ENCODE assay signal across 10 cellular contexts in the genomic region with DNA sequence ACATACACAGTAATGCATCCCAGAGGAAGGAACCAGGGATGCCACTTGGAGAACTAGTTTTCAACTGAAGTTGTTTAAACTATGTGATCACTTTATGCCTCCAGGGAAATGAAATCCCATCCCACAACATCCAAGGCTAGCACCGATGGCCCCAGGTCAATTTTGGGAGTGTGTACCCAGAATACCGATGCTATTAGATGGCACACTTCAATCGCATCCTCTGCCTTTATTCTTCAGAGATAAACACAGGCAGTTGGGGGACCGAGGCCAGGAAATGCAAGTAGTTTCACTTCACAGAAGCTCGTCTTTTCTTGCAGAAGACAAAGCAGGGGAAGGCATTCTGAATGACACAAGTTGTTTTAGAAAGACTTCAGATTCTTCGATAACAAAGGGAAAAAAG. TPM values are rescaled to one million over a fixed set of nuclear protein-coding genes. Genes with fewer than 3 reads are reported as not detected.
DNase-seq lines count a peak whose midpoint lies in the region; FAIRE-seq and TF ChIP-seq lines count a peak whose summit lies in the region.
"Had no signal": no experiment of that assay in that cellular context is flagged by ENCODE, and none has a peak within 500 bp of the region (broad histone marks: within the 10 kb centered on the region; RNA-seq: fewer than 3 reads in every experiment).

No MANE protein-coding gene starts in this region.

- H3K79me2 ChIP-seq in fibroblast of lung (ENCODE audit: control insufficient read depth, insufficient read depth, low read length), result peaks cover 96% of the 10 kb centered on the region

- no peaks in the 10 kb centered on the region for H3K36me3 ChIP-seq in fibroblast of lung (ENCODE audit: control insufficient read depth, insufficient read depth, low read length)
- H3K36me3 ChIP-seq: neutrophil had no signal

- H3K9ac ChIP-seq in fibroblast of lung (ENCODE audit: insufficient read depth, low read length), result no peak overlapping the region

- peaks cover 23% of the 10 kb centered on the region for H3K4me1 Mint-ChIP-seq in progenitor cell of endocrine pancreas (ENCODE audit: low read depth)

- peak overlapping the region; percentile 53 for H3K27ac ChIP-seq in fibroblast of lung (ENCODE audit: insufficient read depth, low read length)
- no peak overlapping the region for H3K27ac ChIP-seq in coronary artery
- H3K27ac ChIP-seq: neutrophil had no signal

- peak overlapping the region; percentile 76 for H3K4me2 ChIP-seq in fibroblast of lung (ENCODE audit: extremely low read depth, insufficient read depth, low read length)

- H3K4me3 ChIP-seq in fibroblast of lung (replicated peaks in 1 of 4; ENCODE audit: control extremely low read depth in 1 of 4, insufficient read depth in 1 of 4, low read depth in 3 of 4, low read length in 4 of 4), result peak overlapping the region in 3 of 4 experiments; percentile 21 to 37 (median 22)
- H3K4me3 ChIP-seq in coronary artery, result no peak overlapping the region

- peak; percentile 92 for FAIRE-seq in GM19239 (lab: Jason Lieb, UNC)

- peaks cover 7% of the 10 kb centered on the region for H3K4me1 ChIP-seq in fibroblast of lung (ENCODE audit: control insufficient read depth, extremely low read depth, insufficient read depth, low read length)

- H3K9me3 ChIP-seq in fibroblast of lung (ENCODE audit: control insufficient read depth, insufficient read depth, low read depth, low read length), result no peaks in the 10 kb centered on the region
- H3K9me3 ChIP-seq: neutrophil had no signal

- H3K9me3 Mint-ChIP-seq in progenitor cell of endocrine pancreas (ENCODE audit: low read depth), result no peaks in the 10 kb centered on the region

- no peaks in the 10 kb centered on the region for H3K27me3 ChIP-seq in fibroblast of lung (ENCODE audit: control insufficient read depth, insufficient read depth, low read length)
- H3K27me3 ChIP-seq: neutrophil had no signal

- H4K20me1 ChIP-seq in fibroblast of lung (ENCODE audit: control insufficient read depth, extremely low read depth, insufficient read depth, low read length), result no peaks in the 10 kb centered on the region

- H3K4me3 Mint-ChIP-seq in progenitor cell of endocrine pancreas (ENCODE audit: low read depth), result no peak overlapping the region

- peak; percentile 16 for DNase-seq in AG20443 (ENCODE audit: low spot score)
- no peak for DNase-seq in GM19239 (ENCODE audit: insufficient read length, low spot score)
- peak; percentile 41 for DNase-seq in T-helper 22 cell (ENCODE audit: low read depth)
- no peak for DNase-seq in fibroblast of lung (ENCODE audit: low read depth in 2 of 2)
- DNase-seq in AG08396 (ENCODE audit: low spot score), result no peak
- DNase-seq in coronary artery (ENCODE audit: low spot score), result no peak
- DNase-seq in DMS114 treated with DMSO at 0.1 percent for 48 hours (lab: John Stamatoyannopoulos, UW; ENCODE audit: unreplicated experiment), result no peak
- DNase-seq in progenitor cell of endocrine pancreas (ENCODE audit: low spot score, unreplicated experiment), result no peak
- DNase-seq: NCI-H187 treated with DMSO at 0.1 percent for 48 hours had no signal

- H3K27me3 Mint-ChIP-seq in progenitor cell of endocrine pancreas, result no peaks in the 10 kb centered on the region

- peaks cover 4% of the 10 kb centered on the region for H3K36me3 Mint-ChIP-seq in progenitor cell of endocrine pancreas (ENCODE audit: insufficient read depth)

- H3K27ac Mint-ChIP-seq in progenitor cell of endocrine pancreas, result no peak overlapping the region

- H2AFZ ChIP-seq in fibroblast of lung (ENCODE audit: low read length), result no peak overlapping the region

- no peak for TF ChIP-seq CTCF in fibroblast of lung (conservative IDR thresholded peaks at IDR 0.05 in 1 of 2, IDR thresholded peaks at IDR 0.05 in 1 of 2; ENCODE audit: low read depth in 1 of 2, low read length in 2 of 2)
- no peak for TF ChIP-seq CTCF in coronary artery (IDR thresholded peaks at IDR 0.05)
- no peak for TF ChIP-seq CTCF in progenitor cell of endocrine pancreas (IDR thresholded peaks at IDR 0.05; ENCODE audit: unreplicated experiment)

RNA-seq across cellular contexts. Expression of gene STK24, which starts 13.8 kb away (rescaled TPM):
- 32.9 and 53.2 TPM in 2 replicates for total RNA-seq in fibroblast of lung
- polyA plus RNA-seq in fibroblast of lung, result 73.1 and 74.6 TPM in 2 replicates
- 53.7 and 65.7 TPM in 2 replicates for polyA plus RNA-seq in fibroblast of lung (2012)
- polyA minus RNA-seq in fibroblast of lung (ENCODE audit: low replicate concordance), result 26.6 and 41.4 TPM in 2 replicates
- total RNA-seq in progenitor cell of endocrine pancreas, result 105 and 113 TPM in 2 replicates

Comparison
In these comparisons a context has a peak if more than half of its experiments do, and no peak if none do; other contexts are left out.
1. DNase-seq: peak in AG20443 (single experiment) and T-helper 22 cell (single experiment); none in GM19239 (single experiment), fibroblast of lung (0 of 2), AG08396 (single experiment), coronary artery (single experiment), DMS114 treated with DMSO at 0.1 percent for 48 hours (single experiment) and progenitor cell of endocrine pancreas (single experiment).